13 cellular contexts compared by ENCODE assay signal in genomic region chr12:11826607-11827006, GRCh38.
A peak's percentile ranks its signal among the peaks of the same experiment; 100 is the strongest.
DNase-seq lines count a peak whose midpoint lies in the region; ATAC-seq and TF ChIP-seq lines count a peak whose summit lies in the region.
"Had no signal": no experiment of that assay in that cellular context is flagged by ENCODE, and none has a peak within 500 bp of the region (broad histone marks: within the 10 kb centered on the region; RNA-seq: fewer than 3 reads in every experiment).

No MANE protein-coding gene starts in this region.

- no peak for TF ChIP-seq POLR2A in spleen (IDR thresholded peaks at IDR 0.05)
- TF ChIP-seq POLR2A in erythroblast (IDR thresholded peaks at IDR 0.05; ENCODE audit: low read length) = no peak

- no peak overlapping the region for H3K4me3 ChIP-seq in OCI-LY1 (ENCODE audit: low read depth, low read length, poor library complexity, severe bottlenecking)
- no peak overlapping the region for H3K4me3 ChIP-seq in spleen

- H3K27me3 ChIP-seq in OCI-LY1 (ENCODE audit: insufficient read depth, low read length) (no peaks in the 10 kb centered on the region), spleen (replicated peaks in 1 of 7) (no peaks in the 10 kb centered on the region)

- intact Hi-C loops in spleen (cut with DNase I; ENCODE audit: low total_unique reads) = no loop called here

- peak overlapping the region; percentile 59 for H3K9ac ChIP-seq in OCI-LY1 (ENCODE audit: low read length)

- H3F3A ChIP-seq in OCI-LY1 (ENCODE audit: insufficient read depth, low read length) = no peaks in the 10 kb centered on the region

- ATAC-seq in GM19455 (IDR thresholded peaks at IDR 0.05; ENCODE audit: unreplicated experiment) (no peak), GM19324 (IDR thresholded peaks at IDR 0.05; ENCODE audit: low FRiP score, unreplicated experiment) (no peak)

- H3K79me2 ChIP-seq in OCI-LY1 (ENCODE audit: insufficient read depth, low read length) = no peaks in the 10 kb centered on the region

- H2AFZ ChIP-seq in OCI-LY1 (ENCODE audit: low read length) = no peak overlapping the region

- H3K9me2 ChIP-seq in OCI-LY1 (ENCODE audit: low read depth, low read length) = no peaks in the 10 kb centered on the region

- DNase-seq in amniotic epithelial cell (ENCODE audit: low read depth) (peak; percentile 27), left kidney (ENCODE audit: low read depth, low spot score) (peak; percentile 18), spleen (no peak), erythroblast (lab: John Stamatoyannopoulos, UW) (no peak), GM10266 (ENCODE audit: extremely low spot score) (no peak)
- DNase-seq: activated CD4-positive, alpha-beta T cell treated with anti-CD3 and anti-CD28 coated beads, Interleukin-2, amount 50 U/mL, for 4 hours; DMS 273 treated with DMSO at 0.1 percent for 48 hours; NCI-H1694 treated with DMSO at 0.1 percent for 48 hours; NCI-H446; SHP77 had no signal

- H3K9me3 ChIP-seq in OCI-LY1 (ENCODE audit: low read length) = no peaks in the 10 kb centered on the region
- H3K9me3 ChIP-seq in spleen = no peaks in the 10 kb centered on the region

- H3K27ac ChIP-seq in OCI-LY1 (ENCODE audit: low read depth, low read length, poor library complexity, severe bottlenecking) = peak overlapping the region; percentile 94
- peak overlapping the region in 5 of 8 donors; percentile 24 to 80 (median 66) for H3K27ac ChIP-seq in spleen

- H3K4me1 ChIP-seq in OCI-LY1 (ENCODE audit: insufficient read depth, low read length, severe bottlenecking) (peaks cover 95% of the 10 kb centered on the region), spleen (peaks cover 46 to 100% (median 82%) of the 10 kb centered on the region in 6 donors)

- H3K4me2 ChIP-seq in OCI-LY1 (ENCODE audit: low read length) = peak overlapping the region; percentile 58; the same call in 1 of the 2 replicates

- WGBS in spleen, 5 donors = 55 to 73% (median 63%) methylated on average over 4 of the region's 4 CpGs

- no peaks in the 10 kb centered on the region for H3K36me3 ChIP-seq in OCI-LY1 (ENCODE audit: insufficient read depth, low read length)
- H3K36me3 ChIP-seq in spleen = peaks cover 0 to 36% (median 3%) of the 10 kb centered on the region in 6 donors

- H4K20me1 ChIP-seq in OCI-LY1 (ENCODE audit: insufficient read depth, low read length) = no peaks in the 10 kb centered on the region

- TF ChIP-seq CTCF in OCI-LY1 (IDR thresholded peaks at IDR 0.05; ENCODE audit: low read length) (no peak), spleen (IDR thresholded peaks at IDR 0.05 in 8 of 11, conservative IDR thresholded peaks at IDR 0.05 in 3 of 11) (no peak), GM10266 (IDR thresholded peaks at IDR 0.05; ENCODE audit: control insufficient read depth, insufficient read depth, low read depth, missing control alignments) (no peak)

Comparison
In these comparisons a context has a peak if more than half of its experiments do, and no peak if none do; other contexts are left out.
1. DNase-seq: peak in amniotic epithelial cell (single experiment) and left kidney (single experiment); none in spleen (single experiment), erythroblast (0 of 2) and GM10266 (single experiment).